ENCODE assay signal across 1 cellular context in genomic region chr10:94402204-94403033, GRCh38.
A peak's percentile ranks its signal among the peaks of the same experiment; 100 is the strongest.
TF ChIP-seq lines count a peak whose summit lies in the region.

Gene TBC1D12, plus strand, starts transcription at chr10:94402541. Its CDS starts 73 bp downstream, at chr10:94402614.

TF ChIP-seq in WTC11, 78 proteins besides CTCF, POLR2A, EP300 and RAD21 (continued from another document and continues in another):
- TF ChIP-seq AFF4 (CRISPR knock-in tag; IDR thresholded peaks at IDR 0.05; ENCODE audit: borderline replicate concordance) (no peak), ZNF263 (CRISPR knock-in tag; IDR thresholded peaks at IDR 0.05; ENCODE audit: low read depth) (no peak), ZNF512 (CRISPR knock-in tag; IDR thresholded peaks at IDR 0.05; ENCODE audit: borderline replicate concordance) (no peak), FOXP1 (CRISPR knock-in tag; IDR thresholded peaks at IDR 0.05; ENCODE audit: borderline replicate concordance) (peak; percentile 77; the same call in 1 of the 2 replicates), SMAD3 (CRISPR knock-in tag; IDR thresholded peaks at IDR 0.05; ENCODE audit: borderline replicate concordance) (no peak), ZBTB43 (CRISPR knock-in tag; IDR thresholded peaks at IDR 0.05) (0 out of 2 replicates have a peak, but pooled peaks have one; percentile 37), PRDM15 (CRISPR knock-in tag; IDR thresholded peaks at IDR 0.05) (no peak), ZBTB21 (CRISPR knock-in tag; IDR thresholded peaks at IDR 0.05; ENCODE audit: borderline replicate concordance) (peak; percentile 15; the same call in 1 of the 2 replicates), HMGA2 (CRISPR knock-in tag; IDR thresholded peaks at IDR 0.05) (no peak), ZNF232 (CRISPR knock-in tag; IDR thresholded peaks at IDR 0.05) (peak; percentile 25; the same call in 1 of the 2 replicates), ETV6 (CRISPR knock-in tag; IDR thresholded peaks at IDR 0.05) (no peak), MXD4 (CRISPR knock-in tag; IDR thresholded peaks at IDR 0.05; ENCODE audit: borderline replicate concordance) (no peak), ERG (CRISPR knock-in tag; IDR thresholded peaks at IDR 0.05) (no peak), E2F4 (CRISPR knock-in tag; IDR thresholded peaks at IDR 0.05; ENCODE audit: borderline replicate concordance, low read depth) (no peak), RORB (CRISPR knock-in tag; IDR thresholded peaks at IDR 0.05) (no peak), TP53 (CRISPR knock-in tag; IDR thresholded peaks at IDR 0.05) (peak; percentile 61; the same call in 1 of the 2 replicates), SMAD4 (CRISPR knock-in tag; IDR thresholded peaks at IDR 0.05) (no peak), ZSCAN18 (CRISPR knock-in tag; IDR thresholded peaks at IDR 0.05) (no peak), ELF4 (CRISPR knock-in tag; IDR thresholded peaks at IDR 0.05; ENCODE audit: low read depth) (no peak), OVOL2 (CRISPR knock-in tag; IDR thresholded peaks at IDR 0.05; ENCODE audit: borderline replicate concordance) (no peak), RELA (CRISPR knock-in tag; IDR thresholded peaks at IDR 0.05; ENCODE audit: borderline replicate concordance) (peak; percentile 85), ESRRA (CRISPR knock-in tag; IDR thresholded peaks at IDR 0.05; ENCODE audit: borderline replicate concordance) (0 out of 2 replicates have a peak, but pooled peaks have one; percentile 31), NFE2L1 (CRISPR knock-in tag; IDR thresholded peaks at IDR 0.05) (no peak), GABPB1 (CRISPR knock-in tag; IDR thresholded peaks at IDR 0.05) (0 out of 2 replicates have a peak, but pooled peaks have one; percentile 47), PREB (CRISPR knock-in tag; IDR thresholded peaks at IDR 0.05; ENCODE audit: borderline replicate concordance) (0 out of 2 replicates have a peak, but pooled peaks have one; percentile 38), ZNF425 (CRISPR knock-in tag; conservative IDR thresholded peaks at IDR 0.05) (no peak), E2F1 (CRISPR knock-in tag; IDR thresholded peaks at IDR 0.05) (no peak), TEAD4 (CRISPR knock-in tag; IDR thresholded peaks at IDR 0.05) (no peak), USF1 (CRISPR knock-in tag; IDR thresholded peaks at IDR 0.05) (0 out of 2 replicates have a peak, but pooled peaks have one; percentile 28), E2F5 (CRISPR knock-in tag; IDR thresholded peaks at IDR 0.05) (no peak)
